In genomic region chr18:34494359-34494696, GRCh38 we compare ENCODE assay signal across 11 cellular contexts.
DNase-seq lines count a peak whose midpoint lies in the region; ATAC-seq and TF ChIP-seq lines count a peak whose summit lies in the region.
"Had no signal": no experiment of that assay in that cellular context is flagged by ENCODE, and none has a peak within 500 bp of the region (broad histone marks: within the 10 kb centered on the region; RNA-seq: fewer than 3 reads in every experiment).

No MANE protein-coding gene starts in this region.

- no peak overlapping the region for H2BK5ac ChIP-seq in trophoblast cell (ENCODE audit: low read depth, low read length, poor library complexity)

- peak overlapping the region in 1 of 4 donors; percentile 69 for H3K27ac ChIP-seq in Peyer's patch
- H3K27ac ChIP-seq in trophoblast cell (ENCODE audit: low read depth, low read length) = no peak overlapping the region

- H4K12ac ChIP-seq in trophoblast cell (ENCODE audit: low read depth, low read length) = no peak overlapping the region

- no peaks in the 10 kb centered on the region for H3K36me3 ChIP-seq in Peyer's patch
- no peaks in the 10 kb centered on the region for H3K36me3 ChIP-seq in trophoblast cell (ENCODE audit: control insufficient read depth in 1 of 2, insufficient read depth in 2 of 2, low read length in 2 of 2)

- H4K8ac ChIP-seq in trophoblast cell (ENCODE audit: low read depth, low read length) = no peak overlapping the region

- no CpG with 5 or more reads among the region's 16 CpGs for WGBS in trophoblast cell (ENCODE audit: extremely low coverage, insufficient coverage, insufficient read length)

- no TSS peak for BruUV-seq in Calu3 (replicated peaks; lab: Mats Ljungman, UMichigan)

- no peaks in the 10 kb centered on the region for H3K9me3 ChIP-seq in Peyer's patch
- no peaks in the 10 kb centered on the region for H3K9me3 ChIP-seq in trophoblast cell (ENCODE audit: insufficient read depth, low read depth, low read length)

- no peak for ATAC-seq in activated naive CD4-positive, alpha-beta T cell treated with anti-CD3 and anti-CD28 coated beads, Interleukin-2, amount 50 U/mL, for 72 hours
- ATAC-seq in GM19455 (IDR thresholded peaks at IDR 0.05; ENCODE audit: unreplicated experiment) = no peak
- ATAC-seq: Panc1 had no signal

- no peak overlapping the region for H3K9ac ChIP-seq in trophoblast cell (ENCODE audit: low read length)

- no peaks in the 10 kb centered on the region for H3K27me3 ChIP-seq in Peyer's patch
- H3K27me3 ChIP-seq in trophoblast cell (ENCODE audit: insufficient read depth, low read length) = no peaks in the 10 kb centered on the region

- no peaks in the 10 kb centered on the region for H3K9me3 Mint-ChIP-seq in Calu3 (ENCODE audit: low read depth, unreplicated experiment)
- H3K9me3 Mint-ChIP-seq in activated naive CD4-positive, alpha-beta T cell treated with anti-CD3 and anti-CD28 coated beads, Interleukin-2, amount 50 U/mL, for 72 hours = no peaks in the 10 kb centered on the region
- H3K9me3 Mint-ChIP-seq: activated T-cell treated with anti-CD3 and anti-CD28 coated beads, Interleukin-2, amount 50 U/mL, for 4 hours had no signal

- H3K27ac Mint-ChIP-seq in Calu3 (ENCODE audit: unreplicated experiment) = no peak overlapping the region
- no peak overlapping the region for H3K27ac Mint-ChIP-seq in activated naive CD4-positive, alpha-beta T cell treated with anti-CD3 and anti-CD28 coated beads, Interleukin-2, amount 50 U/mL, for 72 hours

- H3K4me1 ChIP-seq in Peyer's patch = no peaks in the 10 kb centered on the region
- no peaks in the 10 kb centered on the region for H3K4me1 ChIP-seq in trophoblast cell (ENCODE audit: control insufficient read depth in 1 of 2, insufficient read depth in 2 of 2, low read length in 2 of 2)

- H3K4me3 ChIP-seq in Peyer's patch (peak overlapping the region; percentile 26 to 51 (median 41)), trophoblast cell (ENCODE audit: low read depth, low read length) (peak overlapping the region; percentile 87)

- intact Hi-C loops in Calu3 (cut with micrococcal nuclease; ENCODE audit: unreplicated experiment) = no loop called here
- intact Hi-C loops in cardiac septum (cut with DNase I) = loop anchor here (2.0 to 10.0 kb wide), 2 partner anchors 164 to 300 kb away; no protein-coding TSS in a partner anchor

- H2BK12ac ChIP-seq in trophoblast cell (ENCODE audit: low read length) = no peak overlapping the region

- no peak for TF ChIP-seq POLR2A in Peyer's patch (IDR thresholded peaks at IDR 0.05)

- H3K79me2 ChIP-seq in trophoblast cell (ENCODE audit: control insufficient read depth, insufficient read depth, low read length, poor library complexity) = no peaks in the 10 kb centered on the region

- H4K91ac ChIP-seq in trophoblast cell (ENCODE audit: low read depth, low read length) = no peak overlapping the region

- no peaks in the 10 kb centered on the region for H3K4me1 Mint-ChIP-seq in Calu3 (ENCODE audit: low read depth, unreplicated experiment)

- H2AFZ ChIP-seq in trophoblast cell (ENCODE audit: insufficient read depth, low read length, poor library complexity) = no peak overlapping the region

- H3K18ac ChIP-seq in trophoblast cell (ENCODE audit: low read length) = no peak overlapping the region

- DNase-seq in Calu3 (peak; percentile 4), Peyer's patch (no peak), cardiac septum (ENCODE audit: low spot score) (peak; percentile 76), trophoblast cell (no peak), occipital lobe (lab: John Stamatoyannopoulos, UW) (no peak)
- no peak for DNase-seq in activated naive CD4-positive, alpha-beta T cell treated with anti-CD3 and anti-CD28 coated beads, Interleukin-2, amount 50 U/mL, for 72 hours (ENCODE audit: low spot score in 2 of 2)
- no peak for DNase-seq in stimulated activated CD4-positive, alpha-beta T cell treated with anti-CD3 and anti-CD28 coated beads, Interleukin-15, amount 100 ng/mL, for 24 hours
- DNase-seq: activated T-cell treated with anti-CD3 and anti-CD28 coated beads, Interleukin-2, amount 50 U/mL, for 4 hours; stimulated activated CD4-positive, alpha-beta T cell treated with anti-CD3 and anti-CD28 coated beads, Interleukin-12 subunit alpha, Interleukin-12 subunit beta, amount 100 ng/mL, for 4 hours had no signal

- no peak overlapping the region for H2AK5ac ChIP-seq in trophoblast cell (ENCODE audit: low read length)

- TF ChIP-seq CTCF in Calu3 (IDR thresholded peaks at IDR 0.05; ENCODE audit: unreplicated experiment) (no peak), Peyer's patch (IDR thresholded peaks at IDR 0.05) (no peak)

- peaks cover 8% of the 10 kb centered on the region for H3K27me3 Mint-ChIP-seq in Calu3 (ENCODE audit: unreplicated experiment)

- H3K36me3 Mint-ChIP-seq in Calu3 (ENCODE audit: insufficient read depth, unreplicated experiment) = peaks cover 18% of the 10 kb centered on the region
- peaks cover 0 to 4% of the 10 kb centered on the region in 2 donors for H3K36me3 Mint-ChIP-seq in activated naive CD4-positive, alpha-beta T cell treated with anti-CD3 and anti-CD28 coated beads, Interleukin-2, amount 50 U/mL, for 72 hours

- H3K23ac ChIP-seq in trophoblast cell (ENCODE audit: low read length) = no peak overlapping the region

- H3K4ac ChIP-seq in trophoblast cell (ENCODE audit: low read depth, low read length) = no peak overlapping the region

- H3K14ac ChIP-seq in trophoblast cell (ENCODE audit: low read length) = no peak overlapping the region

- CTCF ChIA-PET in Calu3 (lab: Charles Lee) = no interaction called here

- H3K4me2 ChIP-seq in trophoblast cell (ENCODE audit: low read length) = peak overlapping the region; percentile 79

- H3K4me3 Mint-ChIP-seq in Calu3 (ENCODE audit: low read depth, unreplicated experiment) = peak overlapping the region; percentile 70
- H3K4me3 Mint-ChIP-seq: activated T-cell treated with anti-CD3 and anti-CD28 coated beads, Interleukin-2, amount 50 U/mL, for 4 hours had no signal

- H2BK120ac ChIP-seq in trophoblast cell (ENCODE audit: insufficient read depth, low read length, poor library complexity) = no peak overlapping the region

- H3K79me1 ChIP-seq in trophoblast cell (ENCODE audit: low read length) = no peaks in the 10 kb centered on the region

Comparison
In these comparisons a context has a peak if more than half of its experiments do, and no peak if none do; other contexts are left out.
1. DNase-seq: peak in Calu3 (single experiment) and cardiac septum (single experiment); none in Peyer's patch (0 of 3), trophoblast cell (0 of 2), occipital lobe (single experiment), activated naive CD4-positive, alpha-beta T cell treated with anti-CD3 and anti-CD28 coated beads, Interleukin-2, amount 50 U/mL, for 72 hours (0 of 2) and stimulated activated CD4-positive, alpha-beta T cell treated with anti-CD3 and anti-CD28 coated beads, Interleukin-15, amount 100 ng/mL, for 24 hours (single experiment).